Comparison of ENCODE assay signal across 8 cellular contexts in the genomic region with DNA sequence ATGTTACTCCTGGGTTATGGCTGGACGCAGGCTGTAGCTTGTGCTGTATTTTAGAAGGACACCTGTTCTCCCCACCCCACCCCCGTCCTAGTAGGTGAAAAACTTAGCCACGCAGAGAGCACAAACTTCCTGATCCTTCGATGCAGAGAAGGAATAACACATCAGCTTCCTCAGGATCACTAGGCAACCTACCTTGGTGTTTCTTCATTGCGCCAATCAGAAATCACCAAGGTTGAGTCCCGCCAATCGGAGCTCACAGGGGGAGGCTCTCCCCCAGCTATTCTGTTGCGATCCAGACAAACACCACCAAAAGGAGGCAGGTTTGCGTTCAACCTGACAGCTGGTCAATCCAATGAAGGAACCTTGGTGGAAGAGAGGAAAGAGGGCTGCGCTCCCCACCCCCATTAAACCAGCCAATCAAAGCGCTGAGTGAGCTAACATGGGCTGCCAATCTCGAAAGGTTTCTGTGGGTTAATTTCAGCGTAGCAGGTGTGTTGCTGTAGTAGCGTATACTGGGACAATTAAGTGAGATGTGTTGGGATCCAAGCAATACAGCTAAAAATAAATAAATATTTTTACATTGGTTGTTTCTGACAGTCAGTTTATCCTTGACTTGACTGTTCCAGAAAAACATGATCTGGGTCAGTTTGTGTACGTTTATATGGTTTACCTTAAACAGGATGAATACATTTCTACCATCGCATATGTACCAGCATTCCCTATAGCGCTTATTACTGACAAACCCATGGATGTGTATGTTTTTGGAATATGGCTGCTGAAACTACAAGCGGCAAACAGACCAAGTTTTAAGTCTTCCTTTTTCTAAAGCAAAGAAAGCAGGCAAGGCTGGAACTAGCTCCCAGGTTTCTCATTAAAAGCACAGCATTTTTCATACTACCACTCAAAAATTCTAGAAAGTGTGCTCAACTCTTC. TPM values are rescaled to one million over a fixed set of nuclear protein-coding genes. Genes with fewer than 3 reads are reported as not detected.
DNase-seq lines count a peak whose midpoint lies in the region; ATAC-seq and TF ChIP-seq lines count a peak whose summit lies in the region.

A gene (minus strand): TSS at position 160 of the 933 bp plus-strand sequence. CDS start 2,316 bp downstream, outside the sequence.

- H3K9me3 Mint-ChIP-seq in T-helper 1 cell treated with Interleukin-12 subunit alpha and Interleukin-12 subunit beta and Interleukin-4 antibody, amounts not matched to agents 30 μg/mL and 1 μg/mL, for 36 hours, result no peaks in the 10 kb centered on the region

- H3K27ac ChIP-seq in angular gyrus (ENCODE audit: low read depth, low read length) (peak within 1 kb of the TSS; percentile 72), prostate gland (peak within 1 kb of the TSS; percentile 75 to 81), urinary bladder (ENCODE audit: low read depth) (peak within 1 kb of the TSS; percentile 44)

- H3K4me1 ChIP-seq in prostate gland (replicated peaks) (no peaks in the 10 kb centered on the region), urinary bladder (ENCODE audit: insufficient read depth) (no peaks in the 10 kb centered on the region)

- 3% methylated on average over 18 of the region's 18 CpGs for WGBS in prostate gland
- 1% methylated on average over 18 of the region's 18 CpGs for WGBS in urinary bladder

- H3K4me3 ChIP-seq in prostate gland (peak within 1 kb of the TSS; percentile 38 to 58), urinary bladder (ENCODE audit: low read depth, low read length) (peak within 1 kb of the TSS; percentile 74)

- intact Hi-C loops in left ventricle myocardium superior (cut with micrococcal nuclease) (no loop called here), prostate gland (cut with DNase I) (no loop called here)

- ATAC-seq in HG02884 (IDR thresholded peaks at IDR 0.05; ENCODE audit: unreplicated experiment), result peak; percentile 98
- peak; percentile 100 for ATAC-seq in left ventricle myocardium superior

- TF ChIP-seq CTCF in GM13976 (IDR thresholded peaks at IDR 0.05; ENCODE audit: borderline replicate concordance, control extremely low read depth, extremely low read depth, insufficient read depth, missing control alignments) (no peak), prostate gland (IDR thresholded peaks at IDR 0.05) (peak in 2 of 4 experiments; percentile 31 to 50)

- peak within 1 kb of the TSS; percentile 93 for H3K4me3 Mint-ChIP-seq in T-helper 1 cell treated with Interleukin-12 subunit alpha and Interleukin-12 subunit beta and Interleukin-4 antibody, amounts not matched to agents 30 μg/mL and 1 μg/mL, for 36 hours

- no peaks in the 10 kb centered on the region for H3K27me3 ChIP-seq in prostate gland (replicated peaks; ENCODE audit: insufficient read depth)

- H3K9me3 ChIP-seq in prostate gland, result no peaks in the 10 kb centered on the region

- peak within 1 kb of the TSS; percentile 80 for H3K27ac Mint-ChIP-seq in T-helper 1 cell treated with Interleukin-12 subunit alpha and Interleukin-12 subunit beta and Interleukin-4 antibody, amounts not matched to agents 30 μg/mL and 1 μg/mL, for 36 hours

- H3K36me3 Mint-ChIP-seq in T-helper 1 cell treated with Interleukin-12 subunit alpha and Interleukin-12 subunit beta and Interleukin-4 antibody, amounts not matched to agents 30 μg/mL and 1 μg/mL, for 36 hours (ENCODE audit: low read depth), result peaks cover 10% of the 10 kb centered on the region

- peaks cover 18% of the 10 kb centered on the region for H3K27me3 Mint-ChIP-seq in T-helper 1 cell treated with Interleukin-12 subunit alpha and Interleukin-12 subunit beta and Interleukin-4 antibody, amounts not matched to agents 30 μg/mL and 1 μg/mL, for 36 hours (ENCODE audit: low read depth)

- peak; percentile 73 for TF ChIP-seq POLR2A in prostate gland (IDR thresholded peaks at IDR 0.05)

- in situ Hi-C loops in GM13976 (cut with MboI; ENCODE audit: low sequenced_read_pairs, unreplicated experiment), result no loop called here

- peak; percentile 81 for DNase-seq in GM13976 (ENCODE audit: low spot score)
- peak; percentile 99 for DNase-seq in NCI-H1694 (lab: John Stamatoyannopoulos, UW)
- DNase-seq in left ventricle myocardium superior, result peak; percentile 86
- peak; percentile 98 for DNase-seq in prostate gland (ENCODE audit: low spot score)

- H3K4me1 Mint-ChIP-seq in T-helper 1 cell treated with Interleukin-12 subunit alpha and Interleukin-12 subunit beta and Interleukin-4 antibody, amounts not matched to agents 30 μg/mL and 1 μg/mL, for 36 hours (ENCODE audit: low read depth), result peaks cover 20% of the 10 kb centered on the region

- H3K36me3 ChIP-seq in prostate gland, result no peaks in the 10 kb centered on the region
- H3K36me3 ChIP-seq in urinary bladder (ENCODE audit: insufficient read depth), result peaks cover 4% of the 10 kb centered on the region

RNA-seq across cellular contexts. Expression of the gene that starts here (rescaled TPM):
- total RNA-seq in left ventricle myocardium superior, result 15.1 TPM
- 10 to 100 TPM; 25.0 to 39.8 TPM for total RNA-seq in prostate gland
- total RNA-seq in urinary bladder, result 24.5 TPM
- 21.5 TPM for polyA plus RNA-seq in urinary bladder

Comparison
In these comparisons a context has a peak if more than half of its experiments do, and no peak if none do; other contexts are left out.
1. Peak in every context shown above with its lines: DNase-seq, ATAC-seq, H3K4me3 ChIP-seq and H3K27ac ChIP-seq.